In the genomic region with DNA sequence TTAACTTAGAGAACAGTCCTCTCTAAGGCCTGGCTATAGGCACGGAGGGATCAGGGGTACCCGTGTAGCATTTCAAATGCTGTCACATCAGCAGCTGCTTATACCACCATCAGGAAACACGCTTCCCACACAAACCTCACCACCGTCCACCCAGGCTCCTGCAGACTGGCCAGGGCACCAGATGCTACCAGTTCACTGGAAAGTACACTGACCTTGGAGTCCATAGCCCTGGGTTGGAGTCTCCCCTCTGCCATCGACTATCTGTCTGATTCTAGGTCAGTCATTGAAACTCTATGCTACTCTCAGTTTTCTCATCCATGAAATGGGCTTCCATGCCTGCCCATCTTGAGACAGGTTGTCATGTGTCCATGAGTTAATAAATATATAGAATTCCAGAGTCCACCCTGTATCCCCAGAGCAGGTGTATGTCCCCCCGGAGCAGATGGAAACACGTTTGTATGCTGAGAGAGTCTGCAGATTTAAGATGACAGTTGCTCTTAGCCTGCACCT, we compare ENCODE assay signal across 23 cellular contexts.
"Had no signal": no experiment of that assay in that cellular context is flagged by ENCODE, and none has a peak within 500 bp of the region (broad histone marks: within the 10 kb centered on the region; RNA-seq: fewer than 3 reads in every experiment).

No MANE protein-coding gene starts in this region.

- FAIRE-seq: islet of Langerhans, TTC549 had no signal

- H3K4me1 ChIP-seq: foreskin keratinocyte, prostate gland, testis, uterus had no signal

- H3K27me3 ChIP-seq: ascending aorta, cardiac muscle cell, left lung, ovary, testis, uterus had no signal

- DNase-seq: activated CD4-positive, alpha-beta T cell treated with anti-CD3 and anti-CD28 coated beads for 4 hours; activated CD4-positive, alpha-beta T cell treated with anti-CD3 and anti-CD28 coated beads, Interleukin-2, amount 50 U/mL, for 4 hours; activated effector memory CD4-positive, alpha-beta T cell treated with anti-CD3 and anti-CD28 coated beads, Interleukin-2, amount 50 U/mL, for 16 hours; activated naive CD4-positive, alpha-beta T cell treated with anti-CD3 and anti-CD28 coated beads, Interleukin-2, amount 10 ng/mL, durations not matched to agents 7 days and 5 days; activated naive CD8-positive, alpha-beta T cell treated with anti-CD3 and anti-CD28 coated beads, Interleukin-2, amount 10 ng/mL, durations not matched to agents 7 days and 5 days; cortex of kidney; foreskin keratinocyte; left lung; naive thymus-derived CD4-positive, alpha-beta T cell; ovary; stimulated activated CD4-positive, alpha-beta T cell treated with anti-CD3 and anti-CD28 coated beads, Interleukin-15, amount 100 ng/mL, for 24 hours; stimulated activated CD4-positive, alpha-beta T cell treated with anti-CD3 and anti-CD28 coated beads, Interleukin-2, amount 100 ng/mL, for 24 hours; stimulated activated naive CD4-positive, alpha-beta T cell; T-helper 9 cell; testis; uterus had no signal

- H3K4me3 ChIP-seq: ascending aorta, cardiac muscle cell, left lung, lung, ovary, prostate gland, testis, uterus had no signal

- H3K9me3 ChIP-seq: ascending aorta, left lung, ovary, prostate gland, testis, uterus had no signal

- H3K36me3 ChIP-seq: ascending aorta, cardiac muscle cell, left lung, ovary, prostate gland, uterus had no signal

- ATAC-seq: esophagus mucosa; foreskin keratinocyte; left lung; naive thymus-derived CD4-positive, alpha-beta T cell had no signal

- H3K27ac ChIP-seq: cardiac muscle cell, foreskin keratinocyte, left lung, ovary, uterus had no signal
